25 cellular contexts compared by ENCODE assay signal in genomic region chr15:53539878-53540277, GRCh38.
"Had no signal": no experiment of that assay in that cellular context is flagged by ENCODE, and none has a peak within 500 bp of the region (broad histone marks: within the 10 kb centered on the region; RNA-seq: fewer than 3 reads in every experiment).

No MANE protein-coding gene starts in this region.

- H3K36me3 ChIP-seq: adrenal gland, neutrophil, right atrium auricular region, tibial nerve, vagina had no signal

- H3K27ac ChIP-seq: adrenal gland, neutrophil, right atrium auricular region, tibial nerve, vagina had no signal

- H3K4me1 Mint-ChIP-seq: activated CD4-positive, alpha-beta T cell treated with anti-CD3 and anti-CD28 coated beads for 36 hours; activated CD8-positive, alpha-beta memory T cell treated with anti-CD3 and anti-CD28 coated beads, Interleukin-2, amount 10 ng/mL, durations not matched to agents 7 days and 5 days; activated naive CD4-positive, alpha-beta T cell treated with anti-CD3 and anti-CD28 coated beads, Interleukin-2, amount 50 U/mL, for 24 hours; natural killer cell had no signal

- H3K27ac Mint-ChIP-seq: activated CD4-positive, alpha-beta memory T cell treated with anti-CD3 and anti-CD28 coated beads for 36 hours; activated CD4-positive, alpha-beta T cell treated with anti-CD3 and anti-CD28 coated beads for 36 hours; activated CD8-positive, alpha-beta memory T cell treated with anti-CD3 and anti-CD28 coated beads, Interleukin-2, amount 10 ng/mL, durations not matched to agents 7 days and 5 days; activated naive CD4-positive, alpha-beta T cell treated with anti-CD3 and anti-CD28 coated beads, Interleukin-2, amount 50 U/mL, for 24 hours; activated T-cell treated with anti-CD3 and anti-CD28 coated beads, Interleukin-2, amount 50 U/mL, for 24 hours; natural killer cell had no signal

- H3K4me3 Mint-ChIP-seq: activated CD4-positive, alpha-beta memory T cell treated with anti-CD3 and anti-CD28 coated beads for 36 hours; activated CD4-positive, alpha-beta T cell treated with anti-CD3 and anti-CD28 coated beads for 36 hours; activated CD8-positive, alpha-beta memory T cell treated with anti-CD3 and anti-CD28 coated beads, Interleukin-2, amount 10 ng/mL, durations not matched to agents 7 days and 5 days; activated naive CD4-positive, alpha-beta T cell treated with anti-CD3 and anti-CD28 coated beads, Interleukin-2, amount 50 U/mL, for 24 hours; activated T-cell treated with anti-CD3 and anti-CD28 coated beads, Interleukin-2, amount 50 U/mL, for 24 hours; natural killer cell had no signal

- H3K27me3 Mint-ChIP-seq: activated CD4-positive, alpha-beta memory T cell treated with anti-CD3 and anti-CD28 coated beads for 36 hours; activated CD4-positive, alpha-beta T cell treated with anti-CD3 and anti-CD28 coated beads for 36 hours; activated CD8-positive, alpha-beta memory T cell treated with anti-CD3 and anti-CD28 coated beads, Interleukin-2, amount 10 ng/mL, durations not matched to agents 7 days and 5 days; activated naive CD4-positive, alpha-beta T cell treated with anti-CD3 and anti-CD28 coated beads, Interleukin-2, amount 50 U/mL, for 24 hours; activated T-cell treated with anti-CD3 and anti-CD28 coated beads, Interleukin-2, amount 50 U/mL, for 24 hours had no signal

- ATAC-seq: activated CD4-positive, alpha-beta T cell treated with anti-CD3 and anti-CD28 coated beads for 36 hours; activated CD8-positive, alpha-beta memory T cell treated with anti-CD3 and anti-CD28 coated beads, Interleukin-2, amount 10 ng/mL, durations not matched to agents 7 days and 5 days; left ventricle myocardium superior; natural killer cell had no signal

- FAIRE-seq: endothelial cell of umbilical vein had no signal

- H3K4me3 ChIP-seq: adrenal gland, right atrium auricular region, tibial nerve, vagina had no signal

- H3K27me3 ChIP-seq: adrenal gland, neutrophil, right atrium auricular region, tibial nerve, vagina had no signal

- H3K36me3 Mint-ChIP-seq: activated CD4-positive, alpha-beta memory T cell treated with anti-CD3 and anti-CD28 coated beads for 36 hours; activated CD8-positive, alpha-beta memory T cell treated with anti-CD3 and anti-CD28 coated beads, Interleukin-2, amount 10 ng/mL, durations not matched to agents 7 days and 5 days; activated naive CD4-positive, alpha-beta T cell treated with anti-CD3 and anti-CD28 coated beads, Interleukin-2, amount 50 U/mL, for 24 hours had no signal

- DNase-seq: activated CD4-positive, alpha-beta memory T cell treated with anti-CD3 and anti-CD28 coated beads for 36 hours; activated CD4-positive, alpha-beta T cell treated with anti-CD3 and anti-CD28 coated beads for 36 hours; activated CD8-positive, alpha-beta memory T cell treated with anti-CD3 and anti-CD28 coated beads, Interleukin-2, amount 10 ng/mL, durations not matched to agents 7 days and 5 days; activated effector memory CD4-positive, alpha-beta T cell treated with Interleukin-2 at 50 U/mL for 16 hours; activated T-cell treated with anti-CD3 and anti-CD28 coated beads, Interleukin-2, amount 50 U/mL, for 24 hours; adrenal gland; central memory CD4-positive, alpha-beta T cell; cortex of kidney; effector CD4-positive, alpha-beta T cell; foreskin fibroblast; hippocampal formation; left ventricle myocardium superior; mesenchymal stem cell; natural killer cell; small intestine; stimulated activated CD4-positive, alpha-beta T cell treated with anti-CD3 and anti-CD28 coated beads, Interleukin-4, amount 100 ng/mL, for 4 hours; stimulated activated CD8-positive, alpha-beta memory T cell treated with anti-CD3 and anti-CD28 coated beads, Interleukin-4, amount 100 ng/mL, for 48 hours; stimulated activated naive CD4-positive, alpha-beta T cell treated with Interleukin-2 at 50 U/mL for 16 hours; substantia nigra had no signal

- H3K4me1 ChIP-seq: adrenal gland, right atrium auricular region, tibial nerve, vagina had no signal

- H3K9me3 ChIP-seq: adrenal gland, neutrophil, right atrium auricular region, tibial nerve, vagina had no signal
